In the genomic region with DNA sequence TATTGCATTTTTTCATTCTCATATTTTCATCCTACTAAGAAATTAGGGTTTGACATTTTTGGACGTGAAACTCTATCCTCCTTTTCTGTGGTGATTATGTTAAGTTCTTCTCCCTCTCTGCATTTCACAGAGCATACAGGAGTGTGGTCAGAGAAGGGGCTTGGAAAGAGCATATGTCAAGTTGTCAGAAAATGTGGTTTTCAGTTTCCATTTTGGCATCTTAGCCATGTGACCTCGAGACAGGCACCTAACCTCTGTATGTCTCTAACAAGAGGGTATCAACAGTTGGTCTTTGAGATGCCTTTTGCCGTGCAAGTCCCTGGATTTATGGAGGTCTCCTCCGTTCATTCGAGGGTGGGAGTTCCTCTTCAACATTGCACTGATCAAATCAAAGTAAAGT, we compare ENCODE assay signal across 17 cellular contexts.
DNase-seq lines count a peak whose midpoint lies in the region; ATAC-seq lines count a peak whose summit lies in the region.
"Had no signal": no experiment of that assay in that cellular context is flagged by ENCODE, and none has a peak within 500 bp of the region (broad histone marks: within the 10 kb centered on the region; RNA-seq: fewer than 3 reads in every experiment).

No MANE protein-coding gene starts in this region.

- ATAC-seq in GM18520 (IDR thresholded peaks at IDR 0.05; ENCODE audit: unreplicated experiment) (peak; percentile 75), HG03432 (IDR thresholded peaks at IDR 0.05; ENCODE audit: unreplicated experiment) (peak; percentile 84), GM21390 (IDR thresholded peaks at IDR 0.05; ENCODE audit: unreplicated experiment) (no peak)
- peak; percentile 32 for ATAC-seq in stimulated activated naive CD8-positive, alpha-beta T cell treated with anti-CD3 and anti-CD28 coated beads, Interleukin-15, Interleukin-2, amounts not matched to agents 100 U/mL and 50 U/mL, for 24 hours
- ATAC-seq: K562 had no signal

- DNase-seq in OCI-M1 (lab: John Stamatoyannopoulos, UW): peak; percentile 30
- DNase-seq in stimulated activated naive CD8-positive, alpha-beta T cell treated with anti-CD3 and anti-CD28 coated beads, Interleukin-15, Interleukin-2, amounts not matched to agents 100 U/mL and 50 U/mL, for 24 hours: no peak
- DNase-seq in SKM-1 treated with dmso at 0.1 percent for 144 hours (lab: John Stamatoyannopoulos, UW; ENCODE audit: unreplicated experiment): no peak
- DNase-seq in activated effector memory CD4-positive, alpha-beta T cell treated with Interleukin-2 at 50 U/mL for 16 hours: no peak
- DNase-seq: ACHN, C1 segment of cervical spinal cord, DMS79, NCI-H1048, NCI-H1436, NCI-H1930, NCI-H226, NCI-H524, Right ventricle myocardium superior had no signal
